ENCODE assay signal across 8 cellular contexts in genomic region chr4:188448996-188449395, GRCh38.
DNase-seq lines count a peak whose midpoint lies in the region; ATAC-seq, FAIRE-seq and TF ChIP-seq lines count a peak whose summit lies in the region.
"Not testable (repeated sequence)": the region's sequence is repeated elsewhere in the genome, so short reads cannot be mapped to it uniquely, and the experiment has no call there.

No MANE protein-coding gene starts in this region.

- TF ChIP-seq POLR2A in A549 (IDR thresholded peaks at IDR 0.05; ENCODE audit: low read length); HCT116 (IDR thresholded peaks at IDR 0.05; ENCODE audit: borderline replicate concordance, extremely low read depth, insufficient read depth, insufficient read length): not testable (repeated sequence)

- POLR2A ChIA-PET in A549 (lab: Yijun Ruan, JAX); HCT116 (lab: Charles Lee): not testable (repeated sequence)

- not testable (repeated sequence) for H3K79me2 ChIP-seq in HCT116 (ENCODE audit: insufficient read depth, low read length)

- H2AFZ ChIP-seq in HCT116 (ENCODE audit: low read depth, low read length, poor library complexity, severe bottlenecking), result not testable (repeated sequence)

- TF ChIP-seq CTCF in A549 (IDR thresholded peaks at IDR 0.05); HCT116 (IDR thresholded peaks at IDR 0.05 in 2 of 3, conservative IDR thresholded peaks at IDR 0.05 in 1 of 3; ENCODE audit: borderline replicate concordance in 1 of 3, insufficient read depth in 1 of 3, low read depth in 2 of 3, low read length in 2 of 3); bronchial epithelial cell (IDR thresholded peaks at IDR 0.05; ENCODE audit: insufficient read depth, low read length, severe bottlenecking); foreskin keratinocyte (conservative IDR thresholded peaks at IDR 0.05): not testable (repeated sequence)

- not testable (repeated sequence) for H4K20me1 ChIP-seq in HCT116 (ENCODE audit: insufficient read depth)

- not testable (repeated sequence) for TF ChIP-seq RAD21 in A549 (conservative IDR thresholded peaks at IDR 0.05 in 1 of 2, IDR thresholded peaks at IDR 0.05 in 1 of 2); HCT116 (IDR thresholded peaks at IDR 0.05; ENCODE audit: low read depth)

- RAD21 ChIA-PET in HCT116 (lab: Charles Lee; ENCODE audit: low non-redundant PET in 1 of 2, low total read pairs in 2 of 2, uncharacterized antibody in 2 of 2, unreplicated experiment in 2 of 2), result not testable (repeated sequence)

- not testable (repeated sequence) for TF ChIP-seq EP300 in A549 (IDR thresholded peaks at IDR 0.05)

- not testable (repeated sequence) for H3K4me2 ChIP-seq in A549; HCT116 (ENCODE audit: low read length)

- WGBS in A549 (ENCODE audit: missing lambda C conversion rate), result 3% methylated on average over 3 of the region's 4 CpGs

- peak overlapping the region; percentile 68 to 87 for H3K27ac ChIP-seq in A549
- peak overlapping the region; percentile 61; the same call in 1 of the 2 replicates for H3K27ac ChIP-seq in HCT116 (ENCODE audit: low read depth, low read length)
- peak overlapping the region; percentile 62; the same call in 1 of the 2 replicates for H3K27ac ChIP-seq in HUES6 (ENCODE audit: low read depth, low read length)
- H3K27ac ChIP-seq in SK-N-MC, result peak overlapping the region; percentile 86
- H3K27ac ChIP-seq in foreskin keratinocyte, result not testable (repeated sequence)

- BruUV-seq in HCT116 (replicated peaks; lab: Mats Ljungman, UMichigan), result not testable (repeated sequence)

- DNase-seq in A549 (ENCODE audit: low read depth in 1 of 2, low spot score in 1 of 2), result peak in 1 of 2 experiments; percentile 65
- DNase-seq in HCT116 (ENCODE audit: low read depth, low spot score); SK-N-MC (ENCODE audit: low read depth, low spot score): not testable (repeated sequence)
- DNase-seq in adipocyte (ENCODE audit: low read depth), result peak; percentile 20
- peak; percentile 51 for DNase-seq in bronchial epithelial cell (ENCODE audit: low read depth)
- peak in 1 of 2 donors; percentile 38 for DNase-seq in foreskin keratinocyte
- peak; percentile 19 for DNase-seq in renal cortical epithelial cell (ENCODE audit: low read depth)

- H3K9me2 ChIP-seq in HCT116 (ENCODE audit: insufficient read depth), result not testable (repeated sequence)

- CTCF ChIA-PET in A549 (lab: Yijun Ruan, JAX); HCT116 (lab: Charles Lee): not testable (repeated sequence)

- ATAC-seq in A549, result peak; percentile 51 to 73; a peak in 3 of 6 replicates
- ATAC-seq in HCT116, result not testable (repeated sequence)
- peak; percentile 12 for ATAC-seq in foreskin keratinocyte

- peaks cover 18% of the 10 kb centered on the region for H3K4me1 ChIP-seq in A549
- peaks cover 8 to 28% of the 10 kb centered on the region in 2 experiments for H3K4me1 ChIP-seq in HCT116 (ENCODE audit: control insufficient read depth in 1 of 2, insufficient read depth in 2 of 2, low read length in 2 of 2)
- peaks cover 18% of the 10 kb centered on the region for H3K4me1 ChIP-seq in HUES6 (ENCODE audit: control insufficient read depth, insufficient read depth, low read length)
- H3K4me1 ChIP-seq in adipocyte (ENCODE audit: control insufficient read depth, insufficient read depth, low read length), result peaks cover 30% of the 10 kb centered on the region
- H3K4me1 ChIP-seq in foreskin keratinocyte, result not testable (repeated sequence)

- H3K4me3 ChIP-seq in A549; HCT116 (replicated peaks in 1 of 2; ENCODE audit: low read depth in 1 of 2, low read length in 2 of 2); HUES6 (ENCODE audit: low read depth, low read length); SK-N-MC; adipocyte (ENCODE audit: low read length); bronchial epithelial cell (ENCODE audit: low read depth, low read length): not testable (repeated sequence)

- H3K36me3 ChIP-seq in HCT116 (ENCODE audit: control insufficient read depth in 1 of 2, insufficient read depth in 2 of 2, low read length in 2 of 2); HUES6 (ENCODE audit: control insufficient read depth, insufficient read depth, low read length); SK-N-MC (ENCODE audit: insufficient read depth, low read length); adipocyte (ENCODE audit: control insufficient read depth, insufficient read depth, low read length, severe bottlenecking); bronchial epithelial cell (ENCODE audit: control insufficient read depth, insufficient read depth, low read length): not testable (repeated sequence)

- intact Hi-C loops in HCT116 (cut with micrococcal nuclease), result not testable (repeated sequence)

- not testable (repeated sequence) for H3K27me3 ChIP-seq in HCT116 (ENCODE audit: insufficient read depth, low read length); HUES6 (ENCODE audit: control insufficient read depth, insufficient read depth, low read length); adipocyte (replicated peaks; ENCODE audit: control insufficient read depth, insufficient read depth, low read length); bronchial epithelial cell (ENCODE audit: control insufficient read depth, insufficient read depth, low read length); foreskin keratinocyte

- not testable (repeated sequence) for H3K9me3 ChIP-seq in A549; HCT116 (ENCODE audit: control insufficient read depth in 1 of 2, insufficient read depth in 1 of 2, low read depth in 1 of 2, low read length in 2 of 2); HUES6 (ENCODE audit: control insufficient read depth, insufficient read depth, low read depth, low read length); SK-N-MC (ENCODE audit: low read depth, low read length); adipocyte (ENCODE audit: control insufficient read depth, low read length)

- not testable (repeated sequence) for H3K9ac ChIP-seq in HCT116 (ENCODE audit: low read length); HUES6 (ENCODE audit: low read length); SK-N-MC (ENCODE audit: insufficient read length); adipocyte (ENCODE audit: low read length)

- not testable (repeated sequence) for FAIRE-seq in A549 (lab: Jason Lieb, UNC); bronchial epithelial cell (lab: Jason Lieb, UNC)

TF ChIP-seq in A549, 52 proteins besides CTCF, POLR2A, EP300 and RAD21:
- 0 out of 2 replicates have a peak, but pooled peaks have one; percentile 36 for TF ChIP-seq HOXB13 (CRISPR knock-in tag; IDR thresholded peaks at IDR 0.05; ENCODE audit: low read depth)
- peak; percentile 25 for TF ChIP-seq MAFK (IDR thresholded peaks at IDR 0.05; ENCODE audit: partially characterized antibody)
- not testable (repeated sequence) for TF ChIP-seq FOSL2 (IDR thresholded peaks at IDR 0.05)
- 0 out of 2 replicates have a peak, but pooled peaks have one; percentile 38 for TF ChIP-seq FOSL2 (CRISPR knock-in tag; IDR thresholded peaks at IDR 0.05)
